Comparison of ENCODE assay signal across 19 cellular contexts in genomic region chr14:35387713-35388579, GRCh38. TPM values are rescaled to one million over a fixed set of nuclear protein-coding genes. Genes with fewer than 3 reads are reported as not detected.
DNase-seq lines count a peak whose midpoint lies in the region; ATAC-seq, FAIRE-seq and TF ChIP-seq lines count a peak whose summit lies in the region.
"Had no signal": no experiment of that assay in that cellular context is flagged by ENCODE, and none has a peak within 500 bp of the region (broad histone marks: within the 10 kb centered on the region; RNA-seq: fewer than 3 reads in every experiment).

No MANE protein-coding gene starts in this region.

- CTCF ChIA-PET in HepG2 (lab: Yijun Ruan, JAX; ENCODE audit: low intra/inter-chr PET ratio, low total read pairs) = no interaction called here

- TF ChIP-seq EP300 in HepG2 (IDR thresholded peaks at IDR 0.05; ENCODE audit: low read depth in 2 of 2, low read length in 2 of 2) (no peak), HepG2 (CRISPR knock-in tag; IDR thresholded peaks at IDR 0.05; ENCODE audit: borderline replicate concordance) (no peak)

- TF ChIP-seq RAD21 in HepG2 (CRISPR knock-in tag; IDR thresholded peaks at IDR 0.05) = no peak

- no peak overlapping the region for H3K4ac ChIP-seq in trophoblast cell (ENCODE audit: low read depth, low read length)

- in situ Hi-C loops in HepG2 (cut with HindIII; ENCODE audit: extremely low pct_ligation_motif_present, low pct_unique_long_range_greater_than_20kb) = no loop called here

- no peak overlapping the region for H3K27ac ChIP-seq in HepG2 (ENCODE audit: extremely low read length, insufficient read depth, low read length)
- no peak overlapping the region for H3K27ac ChIP-seq in right lobe of liver
- no peak overlapping the region for H3K27ac ChIP-seq in trophoblast cell (ENCODE audit: low read depth, low read length)
- H3K27ac ChIP-seq: SJSA1 had no signal

- ATAC-seq in HepG2 (no peak), right lobe of liver (no peak), GM21360 (IDR thresholded peaks at IDR 0.05; ENCODE audit: unreplicated experiment) (no peak), HG03520 (IDR thresholded peaks at IDR 0.05; ENCODE audit: unreplicated experiment) (no peak)
- ATAC-seq: PC-3 had no signal

- peaks cover 16% of the 10 kb centered on the region for H3K79me1 ChIP-seq in trophoblast cell (ENCODE audit: low read length)

- no peak overlapping the region for H2BK120ac ChIP-seq in trophoblast cell (ENCODE audit: insufficient read depth, low read length, poor library complexity)

- 74% methylated on average over 14 of the region's 14 CpGs for WGBS in HepG2 (ENCODE audit: low lambda C conversion rate)
- 91% methylated on average over 10 of the region's 14 CpGs for WGBS in right lobe of liver (ENCODE audit: insufficient coverage, low coverage, low lambda C conversion rate, missing lambda C conversion rate)
- WGBS in trophoblast cell (ENCODE audit: extremely low coverage, insufficient coverage, insufficient read length) = no CpG with 5 or more reads among the region's 14 CpGs

- DNase-seq in HepG2 (ENCODE audit: low spot score) (no peak), right lobe of liver (no peak), bronchial epithelial cell (ENCODE audit: low read depth) (no peak), trophoblast cell (no peak), NCI-H526 (lab: John Stamatoyannopoulos, UW) (no peak)
- DNase-seq: ACHN, AML-193, COR-L47, GF-D8, NCI-H2029, NCI-H446 treated with DMSO at 0.1 percent for 48 hours, NCI-H748 treated with DMSO at 0.1 percent for 48 hours, PC-3 had no signal

- H2AK5ac ChIP-seq in trophoblast cell (ENCODE audit: low read length) = peak overlapping the region; percentile 21

- no peaks in the 10 kb centered on the region for H3K79me2 ChIP-seq in HepG2 (ENCODE audit: insufficient read depth, low read length)
- peaks cover 4% of the 10 kb centered on the region for H3K79me2 ChIP-seq in trophoblast cell (ENCODE audit: control insufficient read depth, insufficient read depth, low read length, poor library complexity)

- H2BK5ac ChIP-seq in trophoblast cell (ENCODE audit: low read depth, low read length, poor library complexity) = no peak overlapping the region

- H3K9ac ChIP-seq in HepG2 (ENCODE audit: insufficient read depth, low read depth, low read length) = no peak overlapping the region
- no peak overlapping the region for H3K9ac ChIP-seq in trophoblast cell (ENCODE audit: low read length)

- POLR2A ChIA-PET in HepG2 (lab: Yijun Ruan, JAX) = interaction anchor here (0.9 to 12.0 kb wide), 5 partner anchors 10 to 96 kb away, joined by 3 to 211 read pairs (median 3); partner anchors contain the start of genes NFKBIA and PSMA6

- H3K4me1 ChIP-seq in HepG2 (ENCODE audit: insufficient read depth, low read length) (peaks cover 58% of the 10 kb centered on the region), right lobe of liver (peaks cover 0 to 10% (median 3%) of the 10 kb centered on the region in 4 donors), trophoblast cell (ENCODE audit: control insufficient read depth in 1 of 2, insufficient read depth in 2 of 2, low read length in 2 of 2) (peaks cover 28 to 33% of the 10 kb centered on the region in 2 experiments)

- TF ChIP-seq CTCF in HepG2 (CRISPR knock-in tag; IDR thresholded peaks at IDR 0.05) (no peak), right lobe of liver (IDR thresholded peaks at IDR 0.05) (no peak), bronchial epithelial cell (IDR thresholded peaks at IDR 0.05; ENCODE audit: insufficient read depth, low read length, severe bottlenecking) (no peak)

- no peak overlapping the region for H4K8ac ChIP-seq in trophoblast cell (ENCODE audit: low read depth, low read length)

- no peaks in the 10 kb centered on the region; a peak in 1 of 5 replicates for H3K27me3 ChIP-seq in HepG2 (ENCODE audit: control insufficient read depth in 1 of 2, insufficient read depth in 2 of 2, low read length in 2 of 2)
- no peaks in the 10 kb centered on the region for H3K27me3 ChIP-seq in right lobe of liver
- no peaks in the 10 kb centered on the region for H3K27me3 ChIP-seq in bronchial epithelial cell (ENCODE audit: control insufficient read depth, insufficient read depth, low read length)
- H3K27me3 ChIP-seq in trophoblast cell (ENCODE audit: insufficient read depth, low read length) = no peaks in the 10 kb centered on the region
- H3K27me3 ChIP-seq: SJSA1 had no signal

- H3K23ac ChIP-seq in trophoblast cell (ENCODE audit: low read length) = no peak overlapping the region

- H3K36me3 ChIP-seq in HepG2 (replicated peaks in 1 of 2; ENCODE audit: control insufficient read depth in 1 of 2, insufficient read depth in 2 of 2, low read length in 2 of 2) (no peaks in the 10 kb centered on the region), right lobe of liver (no peaks in the 10 kb centered on the region), bronchial epithelial cell (ENCODE audit: control insufficient read depth, insufficient read depth, low read length) (no peaks in the 10 kb centered on the region), trophoblast cell (ENCODE audit: control insufficient read depth in 1 of 2, insufficient read depth in 2 of 2, low read length in 2 of 2) (no peaks in the 10 kb centered on the region)
- H3K36me3 ChIP-seq: SJSA1 had no signal

- H3K4me2 ChIP-seq in HepG2 (ENCODE audit: low read depth, low read length) (no peak overlapping the region), trophoblast cell (ENCODE audit: low read length) (no peak overlapping the region)

- no peak overlapping the region for H4K12ac ChIP-seq in trophoblast cell (ENCODE audit: low read depth, low read length)

- no peak overlapping the region for H3K18ac ChIP-seq in trophoblast cell (ENCODE audit: low read length)

- TF ChIP-seq POLR2A in HepG2 (IDR thresholded peaks at IDR 0.05; ENCODE audit: insufficient read depth in 1 of 2, low read depth in 2 of 2, low read length in 2 of 2) (no peak), right lobe of liver (IDR thresholded peaks at IDR 0.05) (no peak)

- H2AFZ ChIP-seq in HepG2 (ENCODE audit: low read length) (no peak overlapping the region), trophoblast cell (ENCODE audit: insufficient read depth, low read length, poor library complexity) (no peak overlapping the region)

- no peak for FAIRE-seq in HepG2 (lab: Jason Lieb, UNC)
- FAIRE-seq in bronchial epithelial cell (lab: Jason Lieb, UNC) = peak; percentile 80
- FAIRE-seq: GM12891, GM18507, H54 had no signal

- intact Hi-C loops in HepG2 (cut with micrococcal nuclease; ENCODE audit: unreplicated experiment) = loop anchor here (5.0 kb wide), 1 partner anchor 96 kb away; the partner anchor contains the start of gene PSMA6
- intact Hi-C loops in right lobe of liver (cut with DNase I) = no loop called here

- no peak overlapping the region for H3K14ac ChIP-seq in trophoblast cell (ENCODE audit: low read length)

- no TSS peak for BruUV-seq in HepG2 (replicated peaks; lab: Mats Ljungman, UMichigan)

- H4K91ac ChIP-seq in trophoblast cell (ENCODE audit: low read depth, low read length) = no peak overlapping the region

- H2BK12ac ChIP-seq in trophoblast cell (ENCODE audit: low read length) = no peak overlapping the region

- no peaks in the 10 kb centered on the region for H4K20me1 ChIP-seq in HepG2 (ENCODE audit: insufficient read depth, low read length)

- H3K9me3 ChIP-seq in HepG2 (ENCODE audit: low read length) (no peaks in the 10 kb centered on the region), right lobe of liver (no peaks in the 10 kb centered on the region), trophoblast cell (ENCODE audit: insufficient read depth, low read depth, low read length) (no peaks in the 10 kb centered on the region)
- H3K9me3 ChIP-seq: SJSA1 had no signal

- H3K4me3 ChIP-seq in HepG2 (replicated peaks in 1 of 3; ENCODE audit: insufficient read depth in 1 of 3, low read depth in 2 of 3, low read length in 3 of 3) (no peak overlapping the region), right lobe of liver (no peak overlapping the region), bronchial epithelial cell (ENCODE audit: low read depth, low read length) (no peak overlapping the region), trophoblast cell (ENCODE audit: low read depth, low read length) (no peak overlapping the region)
- H3K4me3 ChIP-seq: SJSA1 had no signal

TF ChIP-seq in HepG2, 621 proteins besides CTCF, POLR2A, EP300 and RAD21 (continues in another document):
- no peak for TF ChIP-seq TFDP1 (CRISPR knock-in tag; IDR thresholded peaks at IDR 0.05; ENCODE audit: borderline replicate concordance)

RNA-seq across cellular contexts. Expression of gene NFKBIA, which starts 16.6 kb away (rescaled TPM):
- total RNA-seq in HepG2 (2016; rRNA removed; fragmentation: Illumina TruSeq; extraction: Trizol) (232 and 319 TPM in 2 replicates), right lobe of liver (100 to 1,000 TPM in 3 of 6 experiments, 10 to 100 TPM in 3; 84.8 to 140 (median 106) TPM), bronchial epithelial cell (60.6 and 73.7 TPM in 2 replicates)
- total RNA-seq in HepG2 (2016; cell fraction: cytosol; rRNA removed; fragmentation: Illumina TruSeq; extraction: Trizol; ENCODE audit: low read depth) = 103 and 116 TPM in 2 replicates
- 208 and 321 TPM in 2 replicates for total RNA-seq in HepG2 (2016; cell fraction: insoluble cytoplasmic fraction; rRNA removed; fragmentation: Illumina TruSeq; extraction: Trizol)
- total RNA-seq in HepG2 (2016; cell fraction: membrane; rRNA removed; fragmentation: Illumina TruSeq; extraction: Trizol) = 196 and 209 TPM in 2 replicates
- total RNA-seq in HepG2 (2016; cell fraction: nucleus; rRNA removed; fragmentation: Illumina TruSeq; extraction: Trizol) = 367 and 382 TPM in 2 replicates
- 173 and 197 TPM in 2 replicates for polyA plus RNA-seq in HepG2 (2011; rRNA removed)
- polyA plus RNA-seq in HepG2 (2011; cell fraction: cytosol; rRNA removed) = 81.6 and 128 TPM in 2 replicates
- polyA plus RNA-seq in HepG2 (2011; cell fraction: nucleus; rRNA removed) = 363 and 589 TPM in 2 replicates
- polyA plus RNA-seq in HepG2 (2012) = 58.7 and 87.8 TPM in 2 replicates
- 21.2 and 21.7 TPM in 2 replicates for polyA plus RNA-seq in HepG2 (2016; cell fraction: cytosol; fragmentation: Illumina TruSeq; extraction: Trizol; ENCODE audit: low read depth)
- polyA plus RNA-seq in HepG2 (2016; cell fraction: insoluble cytoplasmic fraction; fragmentation: Illumina TruSeq; extraction: Trizol; ENCODE audit: low read depth) = 160 and 187 TPM in 2 replicates
- 41.5 and 42.6 TPM in 2 replicates for polyA plus RNA-seq in HepG2 (2016; cell fraction: membrane; fragmentation: Illumina TruSeq; extraction: Trizol; ENCODE audit: low read depth)
- 546 and 548 TPM in 2 replicates for polyA plus RNA-seq in HepG2 (2016; cell fraction: nucleus; fragmentation: Illumina TruSeq; extraction: Trizol; ENCODE audit: insufficient read depth, low read depth)
- polyA minus RNA-seq in HepG2 (2011; rRNA and poly(A)+ RNA removed; ENCODE audit: low replicate concordance) = 421 and 666 TPM in 2 replicates
- 80.5 and 103 TPM in 2 replicates for polyA minus RNA-seq in HepG2 (2011; cell fraction: cytosol; rRNA and poly(A)+ RNA removed)
- polyA minus RNA-seq in HepG2 (2011; cell fraction: nucleus; rRNA and poly(A)+ RNA removed) = 421 and 559 TPM in 2 replicates
- 116 and 119 TPM in 2 replicates for polyA plus RNA-seq in trophoblast cell (2013)
